8 cellular contexts compared by ENCODE assay signal in genomic region chr12:109462868-109463692, GRCh38. TPM values are rescaled to one million over a fixed set of nuclear protein-coding genes. Genes with fewer than 3 reads are reported as not detected.
DNase-seq lines count a peak whose midpoint lies in the region; TF ChIP-seq lines count a peak whose summit lies in the region.

No MANE protein-coding gene starts in this region.

- H3K27me3 ChIP-seq in adrenal gland = no peaks in the 10 kb centered on the region
- no peaks in the 10 kb centered on the region for H3K27me3 ChIP-seq in left ventricle myocardium inferior (ENCODE audit: low read depth)
- no peaks in the 10 kb centered on the region for H3K27me3 ChIP-seq in rectal smooth muscle tissue (ENCODE audit: control insufficient read depth, insufficient read depth, low read length)

- H3K27ac ChIP-seq in adrenal gland = peak overlapping the region; percentile 77 to 99 (median 95)
- H3K27ac ChIP-seq in left ventricle myocardium inferior (replicated peaks) = peak overlapping the region; percentile 99
- H3K27ac ChIP-seq in rectal smooth muscle tissue (ENCODE audit: low read depth, low read length) = peak overlapping the region; percentile 97

- 6 to 27% (median 20%) methylated on average over 12 to 14 of the region's 14 CpGs for WGBS in adrenal gland, 4 donors

- DNase-seq in AG09309 (ENCODE audit: low read depth) (peak; percentile 98), adrenal gland (peak; percentile 63 to 97 (median 93)), left ventricle myocardium inferior (peak; percentile 83), cerebellum (ENCODE audit: low spot score) (no peak), GF-D8 (lab: John Stamatoyannopoulos, UW) (no peak), GM19240 (ENCODE audit: insufficient read length, low spot score) (no peak)
- peak; percentile 66 for DNase-seq in Jurkat, Clone E6-1 (ENCODE audit: low read depth, low spot score)

- H3K4me3 ChIP-seq in AG09309 (ENCODE audit: control insufficient read depth, low read depth, low read length) (no peak overlapping the region; the same call in 1 of the 2 replicates), adrenal gland (no peak overlapping the region), left ventricle myocardium inferior (peak overlapping the region; percentile 56), rectal smooth muscle tissue (ENCODE audit: low read length) (peak overlapping the region; percentile 20)
- H3K4me3 ChIP-seq in Jurkat, Clone E6-1 (ENCODE audit: low read length) = peak overlapping the region; percentile 4

- peak; percentile 23 to 48 for TF ChIP-seq POLR2A in adrenal gland (IDR thresholded peaks at IDR 0.05)

- H3K9me3 ChIP-seq in adrenal gland (replicated peaks in 1 of 3) (no peaks in the 10 kb centered on the region), left ventricle myocardium inferior (replicated peaks) (no peaks in the 10 kb centered on the region)

- H3K36me3 ChIP-seq in adrenal gland (replicated peaks in 1 of 2) (peaks cover 0 to 12% of the 10 kb centered on the region in 2 donors), left ventricle myocardium inferior (peaks cover 18% of the 10 kb centered on the region), rectal smooth muscle tissue (ENCODE audit: control insufficient read depth, insufficient read depth, low read length) (peaks cover 3% of the 10 kb centered on the region)

- H3K4me1 ChIP-seq in adrenal gland (replicated peaks in 1 of 2) = peaks cover 52 to 100% of the 10 kb centered on the region in 2 donors
- peaks cover 100% of the 10 kb centered on the region for H3K4me1 ChIP-seq in left ventricle myocardium inferior
- peaks cover 93% of the 10 kb centered on the region for H3K4me1 ChIP-seq in rectal smooth muscle tissue (ENCODE audit: control insufficient read depth, insufficient read depth, low read length)

- peak overlapping the region; percentile 19 for H3K9ac ChIP-seq in rectal smooth muscle tissue (ENCODE audit: low read length)

- intact Hi-C loops in adrenal gland (cut with DNase I) = no loop called here
- intact Hi-C loops in left ventricle myocardium inferior (cut with micrococcal nuclease) = no loop called here

- TF ChIP-seq CTCF in AG09309 (IDR thresholded peaks at IDR 0.05; ENCODE audit: control insufficient read depth, insufficient read depth, low read depth, low read length, missing control alignments) (no peak), adrenal gland (IDR thresholded peaks at IDR 0.05) (peak in 1 of 6 experiments; percentile 13), left ventricle myocardium inferior (IDR thresholded peaks at IDR 0.05; ENCODE audit: borderline replicate concordance) (no peak)

RNA-seq across cellular contexts. Expression of gene KCTD10, which starts 14.0 kb away (rescaled TPM):
- polyA plus RNA-seq in Jurkat, Clone E6-1 (2012; ENCODE audit: insufficient read depth, insufficient read length) = 45.0 TPM
- total RNA-seq in adrenal gland = 10 to 100 TPM; 36.5 to 77.8 (median 63.4) TPM
- polyA plus RNA-seq in adrenal gland = 10 to 100 TPM; 21.6 to 57.5 (median 24.3) TPM
- total RNA-seq in left ventricle myocardium inferior = 21.5 TPM
- 48.3 TPM for total RNA-seq in cerebellum

RNA-seq across cellular contexts. Expression of gene UBE3B, which starts 14.4 kb away (rescaled TPM):
- polyA plus RNA-seq in Jurkat, Clone E6-1 (2012; ENCODE audit: insufficient read depth, insufficient read length) = 28.1 TPM
- total RNA-seq in adrenal gland = 10 to 100 TPM; 34.3 to 79.5 (median 41.0) TPM
- 10 to 100 TPM; 16.0 to 25.3 (median 18.4) TPM for polyA plus RNA-seq in adrenal gland
- total RNA-seq in left ventricle myocardium inferior = 56.0 TPM
- total RNA-seq in cerebellum = 36.1 TPM

Comparison
In these comparisons a context has a peak if more than half of its experiments do, and no peak if none do; other contexts are left out.
1. DNase-seq: peak in AG09309 (single experiment), Jurkat, Clone E6-1 (single experiment), adrenal gland (7 of 7) and left ventricle myocardium inferior (single experiment); none in cerebellum (single experiment), GF-D8 (single experiment) and GM19240 (single experiment).
2. H3K4me3 ChIP-seq: peak in Jurkat, Clone E6-1 (single experiment), left ventricle myocardium inferior (single experiment) and rectal smooth muscle tissue (single experiment); none in AG09309 (single experiment) and adrenal gland (0 of 4).
3. Peak in every context shown above with its lines, with median percentiles within 50 percentile points of each other: H3K27ac ChIP-seq.